ENCODE assay signal across 23 cellular contexts in genomic region chr15:35665855-35666536, GRCh38.
A peak's percentile ranks its signal among the peaks of the same experiment; 100 is the strongest.
DNase-seq lines count a peak whose midpoint lies in the region; ATAC-seq and TF ChIP-seq lines count a peak whose summit lies in the region.
"Had no signal": no experiment of that assay in that cellular context is flagged by ENCODE, and none has a peak within 500 bp of the region (broad histone marks: within the 10 kb centered on the region; RNA-seq: fewer than 3 reads in every experiment).

No MANE protein-coding gene starts in this region.

- no peak for TF ChIP-seq POLR2A in GM18505 (IDR thresholded peaks at IDR 0.05; ENCODE audit: borderline replicate concordance, extremely low read depth, insufficient read depth, insufficient read length)

- H3K27ac ChIP-seq in lower lobe of right lung = peak overlapping the region; percentile 14
- H3K27ac ChIP-seq in stomach smooth muscle (ENCODE audit: low read length) = peak overlapping the region; percentile 38
- H3K27ac ChIP-seq: A549; BLaER1 treated with 17β-estradiol and CSF1 and Interleukin-3, amounts not matched to agents 10 nM and 100 nM had no signal

- intact Hi-C loops in lower lobe of right lung (cut with DNase I) = no loop called here

- TF ChIP-seq CTCF in fibroblast of the aortic adventitia (IDR thresholded peaks at IDR 0.05; ENCODE audit: insufficient read depth, low read length) (no peak), lower lobe of right lung (IDR thresholded peaks at IDR 0.05) (no peak)

- DNase-seq in NCI-H446 (lab: John Stamatoyannopoulos, UW) (peak; percentile 12 to 31), fibroblast of the aortic adventitia (ENCODE audit: low read depth) (peak; percentile 38), lower lobe of right lung (no peak), pons (ENCODE audit: low spot score) (no peak)
- no peak for DNase-seq in effector CD8-positive, alpha-beta T cell (lab: John Stamatoyannopoulos, UW)
- DNase-seq: activated naive CD4-positive, alpha-beta T cell treated with anti-CD3 and anti-CD28 coated beads, Interleukin-2, amount 50 U/mL, for 16 hours; activated T-cell treated with anti-CD3 and anti-CD28 coated beads, Interleukin-2, amount 50 U/mL, for 72 hours; cerebellar nuclear complex; effector CD4-positive, alpha-beta T cell; GDM1; hippocampal formation; MG63; NCI-H1436 treated with DMSO at 0.1 percent for 48 hours; NCI-H526 treated with DMSO at 0.1 percent for 48 hours; small intestine; stimulated activated CD4-positive, alpha-beta T cell treated with anti-CD3 and anti-CD28 coated beads, Interleukin-4, amount 100 ng/mL, for 1 hour; stomach; SW 1271 had no signal

- no peak overlapping the region for H3K9ac ChIP-seq in stomach smooth muscle (ENCODE audit: low read length in 2 of 2)
- H3K9ac ChIP-seq: BLaER1 treated with 17β-estradiol and CSF1 and Interleukin-3, amounts not matched to agents 10 nM and 100 nM had no signal

- H3K4me1 ChIP-seq in lower lobe of right lung (peaks cover 20% of the 10 kb centered on the region), stomach smooth muscle (ENCODE audit: control insufficient read depth, insufficient read depth, low read length) (peaks cover 2% of the 10 kb centered on the region)
- H3K4me1 ChIP-seq: A549 had no signal

- H3K4me3 ChIP-seq in fibroblast of the aortic adventitia (ENCODE audit: low read depth, low read length) (no peak overlapping the region), lower lobe of right lung (no peak overlapping the region), stomach smooth muscle (ENCODE audit: low read length in 2 of 2) (no peak overlapping the region)
- H3K4me3 ChIP-seq: A549; BLaER1 treated with 17β-estradiol and CSF1 and Interleukin-3, amounts not matched to agents 10 nM and 100 nM; MG63; stomach had no signal

- no peaks in the 10 kb centered on the region for H3K36me3 ChIP-seq in lower lobe of right lung
- no peaks in the 10 kb centered on the region for H3K36me3 ChIP-seq in stomach smooth muscle (ENCODE audit: control insufficient read depth in 2 of 2, insufficient read depth in 2 of 2, low read length in 2 of 2)
- H3K36me3 ChIP-seq: BLaER1 treated with 17β-estradiol and CSF1 and Interleukin-3, amounts not matched to agents 10 nM and 100 nM; MG63; stomach had no signal

- peak in 1 of 2 donors; percentile 36 for ATAC-seq in lower lobe of right lung
- ATAC-seq in GM18505 (IDR thresholded peaks at IDR 0.05; ENCODE audit: unreplicated experiment) = no peak
- ATAC-seq in GM21717 (IDR thresholded peaks at IDR 0.05; ENCODE audit: unreplicated experiment) = no peak
- ATAC-seq: A549; activated T-cell treated with anti-CD3 and anti-CD28 coated beads, Interleukin-2, amount 50 U/mL, for 72 hours had no signal

- H3K9me3 ChIP-seq in lower lobe of right lung = no peaks in the 10 kb centered on the region
- no peaks in the 10 kb centered on the region for H3K9me3 ChIP-seq in stomach smooth muscle (ENCODE audit: control insufficient read depth in 2 of 2, low read length in 2 of 2)
- H3K9me3 ChIP-seq: A549; BLaER1 treated with 17β-estradiol and CSF1 and Interleukin-3, amounts not matched to agents 10 nM and 100 nM; MG63; stomach had no signal

- H3K27me3 ChIP-seq in lower lobe of right lung (ENCODE audit: low read depth) (no peaks in the 10 kb centered on the region), stomach smooth muscle (ENCODE audit: control insufficient read depth in 1 of 2, insufficient read depth in 2 of 2, low read length in 2 of 2) (no peaks in the 10 kb centered on the region)
- H3K27me3 ChIP-seq: BLaER1 treated with 17β-estradiol and CSF1 and Interleukin-3, amounts not matched to agents 10 nM and 100 nM; MG63; stomach had no signal

Comparison
In these comparisons a context has a peak if more than half of its experiments do, and no peak if none do; other contexts are left out.
1. DNase-seq: peak in NCI-H446 (2 of 2) and fibroblast of the aortic adventitia (single experiment); none in lower lobe of right lung (single experiment), pons (single experiment) and effector CD8-positive, alpha-beta T cell (single experiment).